26 cellular contexts compared by ENCODE assay signal in genomic region chr1:212920246-212920645, GRCh38.
"Had no signal": no experiment of that assay in that cellular context is flagged by ENCODE, and none has a peak within 500 bp of the region (broad histone marks: within the 10 kb centered on the region; RNA-seq: fewer than 3 reads in every experiment).

No MANE protein-coding gene starts in this region.

- ATAC-seq: activated CD8-positive, alpha-beta T cell treated with anti-CD3 and anti-CD28 coated beads, Interleukin-2, amount 10 ng/mL, durations not matched to agents 7 days and 5 days; body of pancreas; heart right ventricle; left cardiac atrium; stimulated activated naive CD8-positive, alpha-beta T cell treated with anti-CD3 and anti-CD28 coated beads, Interleukin-15, Interleukin-2, amounts not matched to agents 100 U/mL and 50 U/mL, for 24 hours had no signal

- H3K27ac ChIP-seq: body of pancreas, cardiac muscle cell, epithelial cell of prostate, heart right ventricle, neutrophil, ovary, prostate gland, spleen, upper lobe of left lung, WERI-Rb-1 had no signal

- H3K4me1 Mint-ChIP-seq: activated CD4-positive, alpha-beta T cell treated with anti-CD3 and anti-CD28 coated beads, Interleukin-2, amount 10 ng/mL, durations not matched to agents 7 days and 5 days had no signal

- H3K36me3 Mint-ChIP-seq: memory B cell had no signal

- H3K4me3 ChIP-seq: body of pancreas, cardiac muscle cell, heart right ventricle, ovary, prostate gland, spleen, upper lobe of left lung had no signal

- H3K4me3 Mint-ChIP-seq: activated CD4-positive, alpha-beta T cell treated with anti-CD3 and anti-CD28 coated beads, Interleukin-2, amount 10 ng/mL, durations not matched to agents 7 days and 5 days; activated CD8-positive, alpha-beta T cell treated with anti-CD3 and anti-CD28 coated beads, Interleukin-2, amount 10 ng/mL, durations not matched to agents 7 days and 5 days; activated naive CD4-positive, alpha-beta T cell treated with anti-CD3 and anti-CD28 coated beads, Interleukin-2, amount 50 U/mL, for 24 hours; activated T-helper 1 cell treated with anti-CD3 and anti-CD28 coated beads, Interleukin-12 subunit alpha, Interleukin-12 subunit beta, Interleukin-2, Interleukin-4 antibody, amounts not matched to agents 30 ng/mL and 10 ng/mL and 1 ng/mL, durations not matched to agents 14 hours and 24 hours and 36 hours; endodermal cell; memory B cell; nephron had no signal

- H3K27ac Mint-ChIP-seq: activated CD4-positive, alpha-beta T cell treated with anti-CD3 and anti-CD28 coated beads, Interleukin-2, amount 10 ng/mL, durations not matched to agents 7 days and 5 days; activated CD8-positive, alpha-beta T cell treated with anti-CD3 and anti-CD28 coated beads, Interleukin-2, amount 10 ng/mL, durations not matched to agents 7 days and 5 days; activated naive CD4-positive, alpha-beta T cell treated with anti-CD3 and anti-CD28 coated beads, Interleukin-2, amount 50 U/mL, for 24 hours; activated T-helper 1 cell treated with anti-CD3 and anti-CD28 coated beads, Interleukin-12 subunit alpha, Interleukin-12 subunit beta, Interleukin-2, Interleukin-4 antibody, amounts not matched to agents 30 ng/mL and 10 ng/mL and 1 ng/mL, durations not matched to agents 14 hours and 24 hours and 36 hours; endodermal cell; memory B cell; nephron had no signal

- H3K36me3 ChIP-seq: cardiac muscle cell, heart right ventricle, neutrophil, ovary, prostate gland, spleen, upper lobe of left lung, WERI-Rb-1 had no signal

- DNase-seq: activated CD4-positive, alpha-beta T cell treated with anti-CD3 and anti-CD28 coated beads, Interleukin-2, amount 10 ng/mL, durations not matched to agents 7 days and 5 days; activated CD4-positive, CD25-positive, alpha-beta regulatory T cell treated with anti-CD3 and anti-CD28 coated beads, Interleukin-2, amount 50 U/mL, for 72 hours; activated CD8-positive, alpha-beta T cell treated with anti-CD3 and anti-CD28 coated beads, Interleukin-2, amount 10 ng/mL, durations not matched to agents 7 days and 5 days; activated gamma-delta T cell treated with Interleukin-2 at 50 U/mL for 16 hours; anterior cingulate cortex; body of pancreas; cortex of kidney; heart right ventricle; islet precursor cell; left cardiac atrium; ovary; spleen; stimulated activated CD4-positive, alpha-beta T cell treated with anti-CD3 and anti-CD28 coated beads, Interleukin-4, amount 100 ng/mL, for 1 hour; stimulated activated naive CD8-positive, alpha-beta T cell treated with anti-CD3 and anti-CD28 coated beads, Interleukin-15, Interleukin-2, amounts not matched to agents 100 U/mL and 50 U/mL, for 24 hours; upper lobe of left lung had no signal

- H3K9me3 Mint-ChIP-seq: activated CD4-positive, alpha-beta T cell treated with anti-CD3 and anti-CD28 coated beads, Interleukin-2, amount 10 ng/mL, durations not matched to agents 7 days and 5 days; activated naive CD4-positive, alpha-beta T cell treated with anti-CD3 and anti-CD28 coated beads, Interleukin-2, amount 50 U/mL, for 24 hours; activated T-helper 1 cell treated with anti-CD3 and anti-CD28 coated beads, Interleukin-12 subunit alpha, Interleukin-12 subunit beta, Interleukin-2, Interleukin-4 antibody, amounts not matched to agents 30 ng/mL and 10 ng/mL and 1 ng/mL, durations not matched to agents 14 hours and 24 hours and 36 hours; endodermal cell; memory B cell had no signal

- FAIRE-seq: TTC549 had no signal

- H3K4me1 ChIP-seq: body of pancreas, prostate gland had no signal

- H3K9me3 ChIP-seq: body of pancreas, heart right ventricle, neutrophil, prostate gland, spleen, upper lobe of left lung had no signal

- H3K27me3 ChIP-seq: body of pancreas, cardiac muscle cell, ovary, upper lobe of left lung had no signal
